23 cellular contexts compared by ENCODE assay signal in the genomic region with DNA sequence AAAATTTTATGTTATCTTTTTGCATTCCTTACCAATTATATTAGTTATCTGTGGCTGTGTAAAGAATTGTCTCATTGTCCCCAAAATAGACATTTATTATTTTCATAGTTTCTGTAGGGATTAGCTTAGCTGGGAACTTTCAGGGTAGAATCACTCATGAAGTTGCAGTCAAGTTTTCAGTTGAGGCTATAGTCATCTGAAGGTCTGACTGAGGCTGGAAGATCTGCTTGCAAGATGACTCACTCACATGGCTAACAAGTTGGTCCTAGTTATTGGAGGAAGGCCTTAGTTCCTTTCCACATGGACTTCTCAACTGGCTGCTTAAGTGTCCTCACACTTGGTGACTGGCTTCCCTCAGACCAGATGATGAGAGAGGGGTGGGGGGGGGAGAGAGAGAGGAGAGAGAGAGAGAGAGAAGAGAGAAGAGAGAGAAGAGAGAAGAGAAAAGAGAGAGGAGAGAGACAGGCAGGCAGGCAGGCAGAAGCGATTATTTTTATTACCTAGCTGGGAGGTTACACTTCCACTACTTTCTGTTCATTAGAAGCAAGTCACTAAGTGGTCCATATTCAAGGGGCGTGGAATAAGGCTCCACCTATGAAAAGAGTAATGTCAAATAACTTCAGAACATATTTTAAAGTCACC.
"Had no signal": no experiment of that assay in that cellular context is flagged by ENCODE, and none has a peak within 500 bp of the region (broad histone marks: within the 10 kb centered on the region; RNA-seq: fewer than 3 reads in every experiment).

No MANE protein-coding gene starts in this region.

- H3K4me2 ChIP-seq: hepatocyte, neural progenitor cell had no signal

- H3K4me3 ChIP-seq: body of pancreas, hepatocyte, left ventricle myocardium inferior, neural progenitor cell, sigmoid colon, testis had no signal

- ATAC-seq: activated CD4-positive, CD25-positive, alpha-beta regulatory T cell treated with anti-CD3 and anti-CD28 coated beads, Interleukin-2, amount 50 U/mL, for 24 hours; body of pancreas; naive thymus-derived CD8-positive, alpha-beta T cell; stimulated activated naive B cell treated with anti-CD40 and anti-IgM and Interleukin-4, amounts not matched to agents 10 μg/mL and 1 μg/mL and 100 μg/mL, for 72 hours had no signal

- H3K27me3 Mint-ChIP-seq: activated CD4-positive, alpha-beta T cell treated with anti-CD3 and anti-CD28 coated beads, Interleukin-2, amount 10 ng/mL, durations not matched to agents 7 days and 5 days; activated T-cell treated with anti-CD3 and anti-CD28 coated beads, Interleukin-2, amount 50 U/mL, for 24 hours; naive thymus-derived CD8-positive, alpha-beta T cell; progenitor cell of endocrine pancreas; stimulated activated naive B cell treated with anti-CD40 and anti-IgM and Interleukin-4, amounts not matched to agents 10 μg/mL and 1 μg/mL and 100 μg/mL, for 72 hours; type B pancreatic cell had no signal

- H3K4me3 Mint-ChIP-seq: activated CD4-positive, alpha-beta T cell treated with anti-CD3 and anti-CD28 coated beads, Interleukin-2, amount 10 ng/mL, durations not matched to agents 7 days and 5 days; activated naive CD4-positive, alpha-beta T cell treated with anti-CD3 and anti-CD28 coated beads for 36 hours; activated T-cell treated with anti-CD3 and anti-CD28 coated beads, Interleukin-2, amount 50 U/mL, for 24 hours; mesothelial cell of epicardium; naive thymus-derived CD8-positive, alpha-beta T cell; neural progenitor cell; stimulated activated naive B cell treated with anti-CD40 and anti-IgM and Interleukin-4, amounts not matched to agents 10 μg/mL and 1 μg/mL and 100 μg/mL, for 72 hours; type B pancreatic cell had no signal

- H3K27me3 ChIP-seq: body of pancreas, hepatocyte, neural progenitor cell, sigmoid colon, testis had no signal

- H3K9ac ChIP-seq: neural progenitor cell had no signal

- H3K9me3 ChIP-seq: body of pancreas, left ventricle myocardium inferior, sigmoid colon, testis had no signal

- H3K9me3 Mint-ChIP-seq: activated CD4-positive, alpha-beta T cell treated with anti-CD3 and anti-CD28 coated beads, Interleukin-2, amount 10 ng/mL, durations not matched to agents 7 days and 5 days; activated naive CD4-positive, alpha-beta T cell treated with anti-CD3 and anti-CD28 coated beads for 36 hours; activated T-cell treated with anti-CD3 and anti-CD28 coated beads, Interleukin-2, amount 50 U/mL, for 24 hours; mesothelial cell of epicardium; naive thymus-derived CD8-positive, alpha-beta T cell; neural progenitor cell; stimulated activated naive B cell treated with anti-CD40 and anti-IgM and Interleukin-4, amounts not matched to agents 10 μg/mL and 1 μg/mL and 100 μg/mL, for 72 hours; type B pancreatic cell had no signal

- DNase-seq: activated CD4-positive, alpha-beta T cell treated with anti-CD3 and anti-CD28 coated beads, Interleukin-2, amount 10 ng/mL, durations not matched to agents 7 days and 5 days; activated CD8-positive, alpha-beta memory T cell treated with anti-CD3 and anti-CD28 coated beads for 24 hours; activated CD8-positive, alpha-beta memory T cell treated with anti-CD3 and anti-CD28 coated beads, Interleukin-2, amount 50 U/mL, for 4 hours; activated naive CD4-positive, alpha-beta T cell treated with anti-CD3 and anti-CD28 coated beads for 36 hours; activated T-cell treated with anti-CD3 and anti-CD28 coated beads, Interleukin-2, amount 50 U/mL, for 24 hours; body of pancreas; foreskin melanocyte; glutamatergic neuron; left ventricle myocardium inferior; naive thymus-derived CD8-positive, alpha-beta T cell; retina; sigmoid colon; stimulated activated CD4-positive, alpha-beta T cell treated with anti-CD3 and anti-CD28 coated beads, Interleukin-2, amount 100 ng/mL, for 48 hours; stimulated activated CD8-positive, alpha-beta memory T cell treated with anti-CD3 and anti-CD28 coated beads, Interleukin-4, amount 100 ng/mL, for 48 hours; stimulated activated naive B cell treated with anti-CD40 and anti-IgM and Interleukin-4, amounts not matched to agents 10 μg/mL and 1 μg/mL and 100 μg/mL, for 72 hours; testis had no signal

- H3K27ac ChIP-seq: body of pancreas, hepatocyte, left ventricle myocardium inferior, neural progenitor cell, sigmoid colon, testis, VCaP had no signal

- H3K27ac Mint-ChIP-seq: activated CD4-positive, alpha-beta T cell treated with anti-CD3 and anti-CD28 coated beads, Interleukin-2, amount 10 ng/mL, durations not matched to agents 7 days and 5 days; activated naive CD4-positive, alpha-beta T cell treated with anti-CD3 and anti-CD28 coated beads for 36 hours; activated T-cell treated with anti-CD3 and anti-CD28 coated beads, Interleukin-2, amount 50 U/mL, for 24 hours; mesothelial cell of epicardium; naive thymus-derived CD8-positive, alpha-beta T cell; neural progenitor cell; progenitor cell of endocrine pancreas; stimulated activated naive B cell treated with anti-CD40 and anti-IgM and Interleukin-4, amounts not matched to agents 10 μg/mL and 1 μg/mL and 100 μg/mL, for 72 hours; type B pancreatic cell had no signal

- H2AFZ ChIP-seq: hepatocyte, neural progenitor cell had no signal
